In the genomic region with DNA sequence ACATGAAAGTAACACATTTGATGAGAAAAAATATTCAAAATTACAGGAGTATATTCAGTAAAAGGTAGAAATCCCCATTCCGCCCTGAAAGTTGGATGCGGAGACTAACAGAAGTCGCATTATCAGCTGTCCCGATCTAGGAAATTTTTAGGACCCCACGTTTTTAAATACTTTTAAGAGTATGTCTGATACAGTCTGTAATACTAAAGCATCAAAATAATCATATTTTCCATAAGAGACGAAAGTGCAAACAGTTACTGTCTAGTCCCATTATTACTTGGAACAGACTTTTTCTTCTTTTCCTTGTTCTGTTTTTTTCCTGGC, we compare ENCODE assay signal across 8 cellular contexts. TPM values are rescaled to one million over a fixed set of nuclear protein-coding genes. Genes with fewer than 3 reads are reported as not detected.
DNase-seq lines count a peak whose midpoint lies in the region; ATAC-seq and TF ChIP-seq lines count a peak whose summit lies in the region.

No MANE protein-coding gene starts in this region.

- no peaks in the 10 kb centered on the region for H3K36me3 Mint-ChIP-seq in central memory CD8-positive, alpha-beta T cell (ENCODE audit: insufficient read depth)

- no peak for TF ChIP-seq POLR2A in vagina (IDR thresholded peaks at IDR 0.05)

- H3K4me1 ChIP-seq in right atrium auricular region: no peaks in the 10 kb centered on the region
- H3K4me1 ChIP-seq in mucosa of rectum (ENCODE audit: control insufficient read depth in 2 of 2, insufficient read depth in 2 of 2, low read length in 2 of 2): peaks cover 2 to 7% of the 10 kb centered on the region in 2 donors
- peaks cover 8% of the 10 kb centered on the region for H3K4me1 ChIP-seq in vagina

- H3K27ac Mint-ChIP-seq in central memory CD8-positive, alpha-beta T cell (ENCODE audit: low read depth): no peak overlapping the region

- no peak for ATAC-seq in Right ventricle myocardium inferior
- ATAC-seq in central memory CD8-positive, alpha-beta T cell (replicated peaks; ENCODE audit: extremely low read depth, poor library complexity, severe bottlenecking): no peak
- ATAC-seq in HG03139 (IDR thresholded peaks at IDR 0.05; ENCODE audit: unreplicated experiment): no peak
- ATAC-seq in HG03196 (IDR thresholded peaks at IDR 0.05; ENCODE audit: unreplicated experiment): no peak

- peak overlapping the region; percentile 70 for H3K9ac ChIP-seq in mucosa of rectum (ENCODE audit: low read depth in 1 of 2, low read length in 2 of 2)

- H3K27me3 ChIP-seq in right atrium auricular region (no peaks in the 10 kb centered on the region), mucosa of rectum (ENCODE audit: control insufficient read depth in 2 of 2, insufficient read depth in 2 of 2, low read length in 2 of 2) (no peaks in the 10 kb centered on the region), vagina (no peaks in the 10 kb centered on the region)

- DNase-seq in right atrium auricular region (ENCODE audit: low spot score): no peak
- DNase-seq in Right ventricle myocardium inferior (ENCODE audit: missing footprints): no peak
- DNase-seq in central memory CD8-positive, alpha-beta T cell (ENCODE audit: low spot score in 2 of 2): no peak
- no peak for DNase-seq in vagina (ENCODE audit: extremely low spot score in 2 of 2)
- no peak for DNase-seq in NK-92 treated with Interleukin-12 subunit alpha and Interleukin-12 subunit beta, amount 100 ng/mL, for 24 hours (lab: John Stamatoyannopoulos, UW)

- peak overlapping the region; percentile 67 to 70 for H3K27ac ChIP-seq in right atrium auricular region
- H3K27ac ChIP-seq in mucosa of rectum (ENCODE audit: low read depth in 2 of 2, low read length in 2 of 2): peak overlapping the region; percentile 67 to 68
- H3K27ac ChIP-seq in vagina: peak overlapping the region; percentile 73

- H3K27me3 Mint-ChIP-seq in central memory CD8-positive, alpha-beta T cell: peaks cover 44% of the 10 kb centered on the region

- H3K9me3 Mint-ChIP-seq in central memory CD8-positive, alpha-beta T cell: no peaks in the 10 kb centered on the region

- intact Hi-C loops in Right ventricle myocardium inferior (cut with DNase I) (loop anchor here (5.0 kb wide), 1 partner anchor 330 kb away; the partner anchor contains the start of gene PHACTR2), vagina (cut with DNase I) (loop anchor here (10.0 kb wide), 1 partner anchor 63 kb away; no protein-coding TSS in a partner anchor)

- peaks cover 4% of the 10 kb centered on the region for H3K4me1 Mint-ChIP-seq in central memory CD8-positive, alpha-beta T cell

- peaks cover 0 to 3% of the 10 kb centered on the region in 2 donors for H3K9me3 ChIP-seq in right atrium auricular region
- no peaks in the 10 kb centered on the region for H3K9me3 ChIP-seq in mucosa of rectum (ENCODE audit: control insufficient read depth in 2 of 2, low read length in 2 of 2)
- H3K9me3 ChIP-seq in vagina: no peaks in the 10 kb centered on the region

- H3K36me3 ChIP-seq in right atrium auricular region (no peaks in the 10 kb centered on the region), mucosa of rectum (ENCODE audit: control insufficient read depth in 2 of 2, insufficient read depth in 2 of 2, low read length in 2 of 2) (no peaks in the 10 kb centered on the region), vagina (no peaks in the 10 kb centered on the region)

- TF ChIP-seq CTCF in right atrium auricular region (IDR thresholded peaks at IDR 0.05): no peak
- no peak for TF ChIP-seq CTCF in vagina (IDR thresholded peaks at IDR 0.05)

- H3K4me3 ChIP-seq in right atrium auricular region (peak overlapping the region; percentile 56 to 65), mucosa of rectum (ENCODE audit: low read length in 2 of 2) (peak overlapping the region; percentile 65 to 76), vagina (peak overlapping the region; percentile 49 to 62)

- peak overlapping the region; percentile 41 for H3K4me3 Mint-ChIP-seq in central memory CD8-positive, alpha-beta T cell

RNA-seq across cellular contexts. Expression of gene PLAGL1, which starts 0.6 kb away (rescaled TPM):
- total RNA-seq in right atrium auricular region (1 to 10 TPM; 6.8 to 8.5 TPM), Right ventricle myocardium inferior (13.1 TPM), vagina (23.1 TPM)
